26 cellular contexts compared by ENCODE assay signal in genomic region chr11:17638311-17638710, GRCh38.
"Had no signal": no experiment of that assay in that cellular context is flagged by ENCODE, and none has a peak within 500 bp of the region (broad histone marks: within the 10 kb centered on the region; RNA-seq: fewer than 3 reads in every experiment).

No MANE protein-coding gene starts in this region.

- ATAC-seq: naive thymus-derived CD4-positive, alpha-beta T cell; natural killer cell treated with Interleukin-12 subunit alpha and Interleukin-12 subunit beta and Interleukin-15 and Interleukin-18, amount 100 ng/mL, for 72 hours; pancreas; right cardiac atrium; sciatic nerve; stimulated activated effector memory CD8-positive, alpha-beta T cell treated with anti-CD3 and anti-CD28 coated beads, Interleukin-12 subunit alpha, Interleukin-12 subunit beta, amount 100 ng/mL, for 72 hours; upper lobe of right lung had no signal

- H3K27me3 Mint-ChIP-seq: stimulated activated naive CD8-positive, alpha-beta T cell treated with anti-CD3 and anti-CD28 coated beads, Interleukin-15, Interleukin-2, amounts not matched to agents 100 ng/mL and 50 ng/mL, for 24 hours had no signal

- H3K4me3 ChIP-seq: left ventricle myocardium inferior, lung, pancreas, prostate gland, skin epidermis, suprapubic skin, thoracic aorta, tibial artery, upper lobe of right lung had no signal

- H3K27me3 ChIP-seq: pancreas, upper lobe of right lung had no signal

- H3K36me3 ChIP-seq: left ventricle myocardium inferior, pancreas, prostate gland, suprapubic skin, thoracic aorta, tibial artery, upper lobe of right lung had no signal

- H3K4me3 Mint-ChIP-seq: mesothelial cell of epicardium; naive thymus-derived CD4-positive, alpha-beta T cell; natural killer cell treated with Interleukin-12 subunit alpha and Interleukin-12 subunit beta and Interleukin-15 and Interleukin-18, amount 100 ng/mL, for 72 hours; stimulated activated effector memory CD8-positive, alpha-beta T cell treated with anti-CD3 and anti-CD28 coated beads, Interleukin-12 subunit alpha, Interleukin-12 subunit beta, amount 100 ng/mL, for 72 hours; stimulated activated naive CD8-positive, alpha-beta T cell treated with anti-CD3 and anti-CD28 coated beads, Interleukin-15, Interleukin-2, amounts not matched to agents 100 ng/mL and 50 ng/mL, for 24 hours had no signal

- H3K9me3 Mint-ChIP-seq: mesothelial cell of epicardium; natural killer cell treated with Interleukin-12 subunit alpha and Interleukin-12 subunit beta and Interleukin-15 and Interleukin-18, amount 100 ng/mL, for 72 hours; stimulated activated effector memory CD8-positive, alpha-beta T cell treated with anti-CD3 and anti-CD28 coated beads, Interleukin-12 subunit alpha, Interleukin-12 subunit beta, amount 100 ng/mL, for 72 hours; stimulated activated naive CD8-positive, alpha-beta T cell treated with anti-CD3 and anti-CD28 coated beads, Interleukin-15, Interleukin-2, amounts not matched to agents 100 ng/mL and 50 ng/mL, for 24 hours had no signal

- H3K4me1 ChIP-seq: left ventricle myocardium inferior, pancreas, prostate gland, suprapubic skin, tibial artery, upper lobe of right lung had no signal

- H3K27ac ChIP-seq: left ventricle myocardium inferior, pancreas, prostate gland, skin epidermis, suprapubic skin, thoracic aorta, tibial artery, upper lobe of right lung had no signal

- DNase-seq: islet precursor cell; left ventricle myocardium inferior; mesendoderm; naive thymus-derived CD4-positive, alpha-beta T cell; nucleus accumbens; pancreas; retina; right cardiac atrium; stimulated activated CD4-positive, alpha-beta T cell treated with anti-CD3 and anti-CD28 coated beads, Interleukin-12 subunit alpha, Interleukin-12 subunit beta, amount 100 ng/mL, for 4 hours; stimulated activated CD4-positive, alpha-beta T cell treated with anti-CD3 and anti-CD28 coated beads, Interleukin-15, amount 100 ng/mL, for 24 hours; stimulated activated CD4-positive, alpha-beta T cell treated with anti-CD3 and anti-CD28 coated beads, Interleukin-2, amount 100 ng/mL, for 24 hours; stimulated activated CD4-positive, alpha-beta T cell treated with anti-CD3 and anti-CD28 coated beads, Interleukin-4, amount 100 ng/mL, for 24 hours; stimulated activated naive CD4-positive, alpha-beta T cell; tibial artery; trophoblast cell; upper lobe of right lung had no signal

- H3K27ac Mint-ChIP-seq: mesothelial cell of epicardium; naive thymus-derived CD4-positive, alpha-beta T cell; natural killer cell treated with Interleukin-12 subunit alpha and Interleukin-12 subunit beta and Interleukin-15 and Interleukin-18, amount 100 ng/mL, for 72 hours; stimulated activated effector memory CD8-positive, alpha-beta T cell treated with anti-CD3 and anti-CD28 coated beads, Interleukin-12 subunit alpha, Interleukin-12 subunit beta, amount 100 ng/mL, for 72 hours; stimulated activated naive CD8-positive, alpha-beta T cell treated with anti-CD3 and anti-CD28 coated beads, Interleukin-15, Interleukin-2, amounts not matched to agents 100 ng/mL and 50 ng/mL, for 24 hours had no signal

- H3K36me3 Mint-ChIP-seq: mesothelial cell of epicardium; naive thymus-derived CD4-positive, alpha-beta T cell; natural killer cell treated with Interleukin-12 subunit alpha and Interleukin-12 subunit beta and Interleukin-15 and Interleukin-18, amount 100 ng/mL, for 72 hours; stimulated activated effector memory CD8-positive, alpha-beta T cell treated with anti-CD3 and anti-CD28 coated beads, Interleukin-12 subunit alpha, Interleukin-12 subunit beta, amount 100 ng/mL, for 72 hours had no signal

- H3K4me1 Mint-ChIP-seq: mesothelial cell of epicardium; naive thymus-derived CD4-positive, alpha-beta T cell; stimulated activated effector memory CD8-positive, alpha-beta T cell treated with anti-CD3 and anti-CD28 coated beads, Interleukin-12 subunit alpha, Interleukin-12 subunit beta, amount 100 ng/mL, for 72 hours had no signal
